ENCODE assay signal across 11 cellular contexts in the genomic region with DNA sequence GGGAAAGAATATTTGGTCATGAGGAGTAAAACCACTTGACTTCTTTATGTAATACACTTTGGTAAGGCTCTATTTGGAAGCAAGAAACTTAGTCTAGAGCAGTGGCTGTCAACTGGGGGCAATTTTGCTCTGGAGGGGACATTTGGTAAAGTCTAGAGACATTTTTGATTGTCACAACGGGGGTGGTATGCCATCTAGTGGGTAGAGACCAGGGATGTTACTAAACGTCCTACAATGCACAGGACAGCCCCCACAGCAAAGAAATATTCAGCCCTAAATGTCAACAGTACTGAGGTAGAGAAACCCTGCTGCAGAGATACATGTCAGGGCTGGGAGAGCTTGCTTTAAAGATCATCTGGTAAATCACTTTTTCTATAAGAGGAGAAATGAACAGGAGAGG. TPM values are rescaled to one million over a fixed set of nuclear protein-coding genes. Genes with fewer than 3 reads are reported as not detected.
A peak's percentile ranks its signal among the peaks of the same experiment; 100 is the strongest.
DNase-seq lines count a peak whose midpoint lies in the region; ATAC-seq and TF ChIP-seq lines count a peak whose summit lies in the region.
"Had no signal": no experiment of that assay in that cellular context is flagged by ENCODE, and none has a peak within 500 bp of the region (broad histone marks: within the 10 kb centered on the region; RNA-seq: fewer than 3 reads in every experiment).

No MANE protein-coding gene starts in this region.

- H3K27ac Mint-ChIP-seq in activated naive CD4-positive, alpha-beta T cell treated with anti-CD3 and anti-CD28 coated beads for 36 hours, result no peak overlapping the region
- no peak overlapping the region for H3K27ac Mint-ChIP-seq in neural progenitor cell
- H3K27ac Mint-ChIP-seq: activated CD4-positive, alpha-beta T cell treated with anti-CD3 and anti-CD28 coated beads, Interleukin-2, amount 10 ng/mL, durations not matched to agents 7 days and 5 days had no signal

- no peaks in the 10 kb centered on the region for H3K9me3 ChIP-seq in neural progenitor cell (ENCODE audit: low read depth)

- no peak overlapping the region for H2AFZ ChIP-seq in neural progenitor cell (replicated peaks)

- TF ChIP-seq CTCF in astrocyte of the spinal cord (IDR thresholded peaks at IDR 0.05; ENCODE audit: low read depth, low read length) (peak; percentile 7), neural progenitor cell (IDR thresholded peaks at IDR 0.05) (no peak)

- H4K20me1 ChIP-seq in neural progenitor cell (ENCODE audit: low read depth), result no peaks in the 10 kb centered on the region

- no peak overlapping the region for H3K9ac ChIP-seq in neural progenitor cell

- H3K4me3 Mint-ChIP-seq in activated naive CD4-positive, alpha-beta T cell treated with anti-CD3 and anti-CD28 coated beads for 36 hours, result no peak overlapping the region
- no peak overlapping the region for H3K4me3 Mint-ChIP-seq in neural progenitor cell
- H3K4me3 Mint-ChIP-seq: activated CD4-positive, alpha-beta T cell treated with anti-CD3 and anti-CD28 coated beads, Interleukin-2, amount 10 ng/mL, durations not matched to agents 7 days and 5 days; CD4-positive, alpha-beta memory T cell had no signal

- H3F3A ChIP-seq in neural progenitor cell (ENCODE audit: low read depth), result no peaks in the 10 kb centered on the region

- in situ Hi-C loops in KBM-7 (cut with MboI; ENCODE audit: low pct_unique_long_range_greater_than_20kb, low sequenced_read_pairs) (no loop called here), astrocyte of the spinal cord (cut with HindIII; ENCODE audit: low sequenced_read_pairs) (no loop called here)

- CTCF ChIA-PET in activated naive CD4-positive, alpha-beta T cell treated with anti-CD3 and anti-CD28 coated beads for 36 hours (lab: Charles Lee), result interaction anchor here (1.0 to 1.7 kb wide), 2 partner anchors 62 to 83 kb away, joined by 3 to 7 read pairs; no protein-coding TSS in a partner anchor

- H3K4me2 ChIP-seq in neural progenitor cell, result no peak overlapping the region

- H3K4me3 ChIP-seq in astrocyte of the spinal cord (ENCODE audit: low read depth, low read length), result no peak overlapping the region
- H3K4me3 ChIP-seq in neural progenitor cell, result no peak overlapping the region

- no peak overlapping the region for H3K27ac ChIP-seq in neural progenitor cell
- no peak overlapping the region for H3K27ac ChIP-seq in substantia nigra (ENCODE audit: low read depth, low read length, poor library complexity, severe bottlenecking)

- H3K36me3 Mint-ChIP-seq in activated naive CD4-positive, alpha-beta T cell treated with anti-CD3 and anti-CD28 coated beads for 36 hours (ENCODE audit: low read depth), result peaks cover 15% of the 10 kb centered on the region
- H3K36me3 Mint-ChIP-seq in neural progenitor cell, result peaks cover 12% of the 10 kb centered on the region

- no peaks in the 10 kb centered on the region for H3K27me3 ChIP-seq in neural progenitor cell

- no peaks in the 10 kb centered on the region for H3K4me1 Mint-ChIP-seq in activated naive CD4-positive, alpha-beta T cell treated with anti-CD3 and anti-CD28 coated beads for 36 hours (ENCODE audit: low read depth)
- H3K4me1 Mint-ChIP-seq in neural progenitor cell, result no peaks in the 10 kb centered on the region
- H3K4me1 Mint-ChIP-seq: activated CD4-positive, alpha-beta T cell treated with anti-CD3 and anti-CD28 coated beads, Interleukin-2, amount 10 ng/mL, durations not matched to agents 7 days and 5 days had no signal

- no peak for ATAC-seq in HG03159 (IDR thresholded peaks at IDR 0.05; ENCODE audit: unreplicated experiment)

- H3K79me2 ChIP-seq in neural progenitor cell (ENCODE audit: low read depth), result no peaks in the 10 kb centered on the region

- intact Hi-C loops in activated naive CD4-positive, alpha-beta T cell treated with anti-CD3 and anti-CD28 coated beads for 36 hours (cut with micrococcal nuclease), result loop anchor here (1.0 kb wide), 1 partner anchor 44 kb away; no protein-coding TSS in a partner anchor

- H3K4me1 ChIP-seq in neural progenitor cell, result no peaks in the 10 kb centered on the region

- peak; percentile 27 for DNase-seq in activated naive CD4-positive, alpha-beta T cell treated with anti-CD3 and anti-CD28 coated beads for 36 hours
- DNase-seq in activated naive CD4-positive, alpha-beta T cell (lab: John Stamatoyannopoulos, UW), result no peak
- DNase-seq in KBM-7 (peak; percentile 40), astrocyte of the spinal cord (ENCODE audit: low read depth, low spot score) (no peak), neural progenitor cell (ENCODE audit: low spot score) (peak; percentile 11), NCI-H1930 (lab: John Stamatoyannopoulos, UW) (no peak), substantia nigra (lab: John Stamatoyannopoulos, UW) (no peak)
- DNase-seq: activated CD4-positive, alpha-beta T cell treated with anti-CD3 and anti-CD28 coated beads, Interleukin-2, amount 10 ng/mL, durations not matched to agents 7 days and 5 days; CD4-positive, alpha-beta memory T cell; stimulated activated CD4-positive, alpha-beta T cell treated with anti-CD3 and anti-CD28 coated beads, Interleukin-4, amount 100 ng/mL, for 24 hours had no signal

- no peaks in the 10 kb centered on the region for H3K36me3 ChIP-seq in neural progenitor cell

- H3K27me3 Mint-ChIP-seq in activated naive CD4-positive, alpha-beta T cell treated with anti-CD3 and anti-CD28 coated beads for 36 hours (ENCODE audit: low read depth), result no peaks in the 10 kb centered on the region
- peaks cover 2% of the 10 kb centered on the region for H3K27me3 Mint-ChIP-seq in neural progenitor cell (ENCODE audit: insufficient read depth, low read depth)
- H3K27me3 Mint-ChIP-seq: activated CD4-positive, alpha-beta T cell treated with anti-CD3 and anti-CD28 coated beads, Interleukin-2, amount 10 ng/mL, durations not matched to agents 7 days and 5 days; CD4-positive, alpha-beta memory T cell had no signal

- H3K9me3 Mint-ChIP-seq in activated naive CD4-positive, alpha-beta T cell treated with anti-CD3 and anti-CD28 coated beads for 36 hours, result no peaks in the 10 kb centered on the region
- H3K9me3 Mint-ChIP-seq in neural progenitor cell, result peaks cover 9% of the 10 kb centered on the region
- H3K9me3 Mint-ChIP-seq: activated CD4-positive, alpha-beta T cell treated with anti-CD3 and anti-CD28 coated beads, Interleukin-2, amount 10 ng/mL, durations not matched to agents 7 days and 5 days had no signal

RNA-seq across cellular contexts. Expression of a gene that starts 13.5 kb away (rescaled TPM):
- 1 to 10 TPM; 4.9 to 5.2 TPM for total RNA-seq in activated naive CD4-positive, alpha-beta T cell treated with anti-CD3 and anti-CD28 coated beads for 36 hours
- 10.2 and 12.6 TPM in 2 replicates for total RNA-seq in neural progenitor cell (ENCODE audit: low replicate concordance)

RNA-seq across cellular contexts. Expression of a gene that starts 29.3 kb away (rescaled TPM):
- 10 to 100 TPM; 31.5 to 34.5 TPM for total RNA-seq in activated naive CD4-positive, alpha-beta T cell treated with anti-CD3 and anti-CD28 coated beads for 36 hours
- total RNA-seq in neural progenitor cell (ENCODE audit: low replicate concordance), result 20.7 and 30.7 TPM in 2 replicates

RNA-seq across cellular contexts. Expression of a gene that starts 54.0 kb away (rescaled TPM):
- 10 to 100 TPM; 19.7 to 23.1 TPM for total RNA-seq in activated naive CD4-positive, alpha-beta T cell treated with anti-CD3 and anti-CD28 coated beads for 36 hours
- total RNA-seq in neural progenitor cell (ENCODE audit: low replicate concordance), result 15.6 and 24.2 TPM in 2 replicates

RNA-seq across cellular contexts. Expression of a gene that starts 58.6 kb away (rescaled TPM):
- total RNA-seq in activated naive CD4-positive, alpha-beta T cell treated with anti-CD3 and anti-CD28 coated beads for 36 hours, result not detected
- total RNA-seq in neural progenitor cell (ENCODE audit: low replicate concordance), result not detected in 2 replicates
- total RNA-seq: CD4-positive, alpha-beta memory T cell had no signal

Comparison
In these comparisons a context has a peak if more than half of its experiments do, and no peak if none do; other contexts are left out.
1. DNase-seq: peak in activated naive CD4-positive, alpha-beta T cell treated with anti-CD3 and anti-CD28 coated beads for 36 hours (single experiment), KBM-7 (single experiment) and neural progenitor cell (single experiment); none in activated naive CD4-positive, alpha-beta T cell (0 of 4), astrocyte of the spinal cord (single experiment), NCI-H1930 (0 of 2) and substantia nigra (0 of 49).